7 cellular contexts compared by ENCODE assay signal in genomic region chr16:30977502-30977901, GRCh38. TPM values are rescaled to one million over a fixed set of nuclear protein-coding genes. Genes with fewer than 3 reads are reported as not detected.
A peak's percentile ranks its signal among the peaks of the same experiment; 100 is the strongest.
DNase-seq lines count a peak whose midpoint lies in the region; TF ChIP-seq lines count a peak whose summit lies in the region.
"Had no signal": no experiment of that assay in that cellular context is flagged by ENCODE, and none has a peak within 500 bp of the region (broad histone marks: within the 10 kb centered on the region; RNA-seq: fewer than 3 reads in every experiment).

No MANE protein-coding gene starts in this region.

- H3K4me1 ChIP-seq in stomach: no peaks in the 10 kb centered on the region

- TF ChIP-seq EP300 in stomach (IDR thresholded peaks at IDR 0.05): no peak

- no peak overlapping the region for H3K4me3 ChIP-seq in stomach
- H3K4me3 ChIP-seq: mucosa of descending colon had no signal

- intact Hi-C loops in stomach (cut with DNase I; ENCODE audit: low total_unique reads): no loop called here

- TF ChIP-seq CTCF in GM12874 (IDR thresholded peaks at IDR 0.05; ENCODE audit: insufficient read depth, low read depth, low read length) (peak; percentile 44), stomach (IDR thresholded peaks at IDR 0.05) (no peak)

- peak; percentile 26 for DNase-seq in SK-MEL-5 (ENCODE audit: low read depth, low spot score)
- DNase-seq in lung microvascular endothelial cell (ENCODE audit: low read depth in 2 of 2): peak; percentile 26 to 37
- DNase-seq in stomach: no peak
- DNase-seq in caudate nucleus (lab: John Stamatoyannopoulos, UW): no peak
- no peak for DNase-seq in nucleus accumbens (lab: John Stamatoyannopoulos, UW)
- DNase-seq: mucosa of descending colon had no signal

- H3K27me3 ChIP-seq in stomach: no peaks in the 10 kb centered on the region

- no peak for TF ChIP-seq POLR2A in stomach (IDR thresholded peaks at IDR 0.05)

- in situ Hi-C loops in SK-MEL-5 (cut with HindIII; ENCODE audit: low pct_unique_long_range_greater_than_20kb, low sequenced_read_pairs): no loop called here

- no peak overlapping the region for H3K27ac ChIP-seq in stomach
- H3K27ac ChIP-seq in caudate nucleus (ENCODE audit: low read depth, low read length): no peak overlapping the region

- H3K36me3 ChIP-seq in stomach: peaks cover 74 to 100% (median 100%) of the 10 kb centered on the region in 4 donors

- WGBS in stomach, 5 donors: 66 to 87% (median 86%) methylated on average over 7 to 17 of the region's 17 CpGs

- H3K9me3 ChIP-seq in stomach: no peaks in the 10 kb centered on the region
- H3K9me3 ChIP-seq: mucosa of descending colon had no signal

RNA-seq across cellular contexts. Expression of gene HSD3B7, which starts 7.5 kb away (rescaled TPM):
- total RNA-seq in SK-MEL-5 (2014; rRNA removed; shearing (Covaris generic)): 4.3 and 5.2 TPM in 2 replicates
- polyA plus RNA-seq in SK-MEL-5 (2015; cell fraction: cytosol; rRNA removed): 6.6 and 7.7 TPM in 2 replicates
- 8.3 and 12.0 TPM in 2 replicates for polyA plus RNA-seq in SK-MEL-5 (2015; cell fraction: nucleus; rRNA removed)
- total RNA-seq in lung microvascular endothelial cell (13.3 and 26.0 TPM in 2 replicates), stomach (10 to 100 TPM in 3 of 5 donors, 1 to 10 TPM in 2; 2.9 to 52.7 (median 13.4) TPM)
- polyA plus RNA-seq in stomach: 10 to 100 TPM in 1 of 3 donors, 1 to 10 TPM in 2; 4.3 to 19.5 (median 7.3) TPM

RNA-seq across cellular contexts. Expression of gene SETD1A, which starts 19.9 kb away (rescaled TPM):
- total RNA-seq in SK-MEL-5 (2014; rRNA removed; shearing (Covaris generic)): 1.8 and 4.0 TPM in 2 replicates
- 15.8 and 20.7 TPM in 2 replicates for polyA plus RNA-seq in SK-MEL-5 (2015; cell fraction: cytosol; rRNA removed)
- polyA plus RNA-seq in SK-MEL-5 (2015; cell fraction: nucleus; rRNA removed): 23.1 and 30.8 TPM in 2 replicates
- total RNA-seq in lung microvascular endothelial cell: 1.7 and 2.2 TPM in 2 replicates
- 10 to 100 TPM in 3 of 5 donors, 1 to 10 TPM in 2; 4.4 to 22.2 (median 19.2) TPM for total RNA-seq in stomach
- 1 to 10 TPM; 5.2 to 7.5 (median 5.9) TPM for polyA plus RNA-seq in stomach

RNA-seq across cellular contexts. Expression of gene ORAI3, which starts 28.6 kb away (rescaled TPM):
- total RNA-seq in SK-MEL-5 (2014; rRNA removed; shearing (Covaris generic)): 35.2 and 43.9 TPM in 2 replicates
- polyA plus RNA-seq in SK-MEL-5 (2015; cell fraction: cytosol; rRNA removed): 42.9 and 45.9 TPM in 2 replicates
- polyA plus RNA-seq in SK-MEL-5 (2015; cell fraction: nucleus; rRNA removed): 14.5 and 15.9 TPM in 2 replicates
- 22.9 and 24.8 TPM in 2 replicates for total RNA-seq in lung microvascular endothelial cell
- total RNA-seq in stomach: 10 to 100 TPM in 2 of 5 donors, 1 to 10 TPM in 2, not detected in 1; 6.7 to 14.0 (median 11.2) TPM
- 10 to 100 TPM in 2 of 3 donors, 1 to 10 TPM in 1; 7.8 to 26.0 (median 10.5) TPM for polyA plus RNA-seq in stomach

RNA-seq across cellular contexts. Expression of gene STX1B, which starts 32.9 kb away (rescaled TPM):
- total RNA-seq in SK-MEL-5 (2014; rRNA removed; shearing (Covaris generic)): 0.13 TPM in 1 of 2 replicates, not detected in the other
- 0.27 TPM in 1 of 2 replicates, not detected in the other for polyA plus RNA-seq in SK-MEL-5 (2015; cell fraction: cytosol; rRNA removed)
- polyA plus RNA-seq in SK-MEL-5 (2015; cell fraction: nucleus; rRNA removed): 0.26 TPM in 1 of 2 replicates, not detected in the other
- total RNA-seq in lung microvascular endothelial cell: under 0.01 and 0.40 TPM in 2 replicates
- under 1 TPM in 1 of 5 donors, not detected in 4; 0.55 TPM for total RNA-seq in stomach
- polyA plus RNA-seq in stomach: under 1 TPM; 0.15 to 1.00 (median 0.78) TPM

RNA-seq across cellular contexts. Expression of gene FBXL19, which starts 54.1 kb away (rescaled TPM):
- total RNA-seq in SK-MEL-5 (2014; rRNA removed; shearing (Covaris generic)): 20.8 and 22.0 TPM in 2 replicates
- 22.3 and 25.6 TPM in 2 replicates for polyA plus RNA-seq in SK-MEL-5 (2015; cell fraction: cytosol; rRNA removed)
- polyA plus RNA-seq in SK-MEL-5 (2015; cell fraction: nucleus; rRNA removed): 19.7 and 20.1 TPM in 2 replicates
- 14.3 and 15.7 TPM in 2 replicates for total RNA-seq in lung microvascular endothelial cell
- total RNA-seq in stomach: 100 to 1,000 TPM in 1 of 5 donors, 10 to 100 TPM in 1, 1 to 10 TPM in 3; 6.7 to 252 (median 9.7) TPM
- polyA plus RNA-seq in stomach: 10 to 100 TPM in 1 of 3 donors, 1 to 10 TPM in 2; 5.8 to 12.7 (median 8.2) TPM

Comparison
In these comparisons a context has a peak if more than half of its experiments do, and no peak if none do; other contexts are left out.
1. DNase-seq: peak in SK-MEL-5 (single experiment) and lung microvascular endothelial cell (2 of 2); none in stomach (single experiment), caudate nucleus (0 of 61) and nucleus accumbens (0 of 56).